ENCODE assay signal across 7 cellular contexts in genomic region chr4:172202480-172203076, GRCh38.
DNase-seq lines count a peak whose midpoint lies in the region; ATAC-seq and TF ChIP-seq lines count a peak whose summit lies in the region.

No MANE protein-coding gene starts in this region.

- peak; percentile 5 to 8 for DNase-seq in HL-60 (ENCODE audit: low read depth in 1 of 2, low spot score in 1 of 2)
- DNase-seq in RWPE2 (ENCODE audit: low spot score) = no peak
- DNase-seq in globus pallidus (ENCODE audit: low spot score) = peak; percentile 22
- DNase-seq in activated effector memory CD4-positive, alpha-beta T cell treated with Interleukin-2 at 50 U/mL for 16 hours = no peak

- H3K27ac ChIP-seq in HL-60 (replicated peaks) = no peak overlapping the region
- no peak overlapping the region for H3K27ac ChIP-seq in RWPE2 (ENCODE audit: poor library complexity, severe bottlenecking)

- H3K27me3 ChIP-seq in HL-60 (ENCODE audit: insufficient read depth, poor library complexity, severe bottlenecking) = no peaks in the 10 kb centered on the region
- H3K27me3 ChIP-seq in RWPE2 (ENCODE audit: insufficient read depth, poor library complexity, severe bottlenecking) = no peaks in the 10 kb centered on the region

- TF ChIP-seq CTCF in GM12874 (IDR thresholded peaks at IDR 0.05; ENCODE audit: insufficient read depth, low read depth, low read length) (peak; percentile 46; the same call in 1 of the 2 replicates), HL-60 (IDR thresholded peaks at IDR 0.05; ENCODE audit: insufficient read depth, low read length) (peak; percentile 37), RWPE2 (IDR thresholded peaks at IDR 0.05; ENCODE audit: poor library complexity, severe bottlenecking) (peak; percentile 81)

- no peaks in the 10 kb centered on the region for H3K36me3 ChIP-seq in RWPE2 (ENCODE audit: low read depth)

- H3K9me3 ChIP-seq in RWPE2 (ENCODE audit: severe bottlenecking) = no peaks in the 10 kb centered on the region

- H3K4me3 ChIP-seq in HL-60 (replicated peaks; ENCODE audit: insufficient read depth, low read length) = no peak overlapping the region
- no peak overlapping the region for H3K4me3 ChIP-seq in RWPE2 (ENCODE audit: severe bottlenecking)

- ATAC-seq in RWPE2 (ENCODE audit: low read depth) = no peak; the same call in 2 of the 3 replicates
- no peak for ATAC-seq in HG03045 (IDR thresholded peaks at IDR 0.05; ENCODE audit: unreplicated experiment)
- ATAC-seq in GM19035 (IDR thresholded peaks at IDR 0.05; ENCODE audit: unreplicated experiment) = no peak

- H3K4me1 ChIP-seq in RWPE2 (ENCODE audit: insufficient read depth, poor library complexity, severe bottlenecking) = no peaks in the 10 kb centered on the region

Comparison
In these comparisons a context has a peak if more than half of its experiments do, and no peak if none do; other contexts are left out.
1. DNase-seq: peak in HL-60 (2 of 2) and globus pallidus (single experiment); none in RWPE2 (single experiment) and activated effector memory CD4-positive, alpha-beta T cell treated with Interleukin-2 at 50 U/mL for 16 hours (single experiment).
2. Peak in every context shown above with its lines, with median percentiles within 50 percentile points of each other: CTCF ChIP-seq.